In the genomic region with DNA sequence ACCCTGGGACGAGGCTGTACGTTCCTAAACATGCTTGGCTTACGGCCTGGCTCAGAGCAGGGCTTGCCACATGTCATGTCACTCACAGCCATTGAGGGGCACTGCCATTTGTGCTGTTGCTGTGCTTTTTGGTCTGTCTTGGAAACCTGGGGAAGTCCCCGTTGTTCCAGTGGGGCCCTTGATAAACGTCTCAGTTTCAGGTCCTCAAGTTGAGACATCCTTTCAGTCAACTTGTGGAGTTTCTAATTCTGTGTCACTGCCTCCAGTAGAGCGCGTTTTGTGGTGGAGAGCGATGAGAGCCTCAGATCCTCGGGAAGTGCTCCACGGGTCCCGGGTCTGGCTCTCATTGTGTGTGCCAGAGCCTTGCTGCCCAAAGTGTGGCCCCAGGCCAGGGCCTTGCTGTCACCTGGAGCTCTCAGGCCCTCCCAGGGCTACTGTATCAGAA, we compare ENCODE assay signal across 9 cellular contexts. TPM values are rescaled to one million over a fixed set of nuclear protein-coding genes. Genes with fewer than 3 reads are reported as not detected.
DNase-seq lines count a peak whose midpoint lies in the region; ATAC-seq lines count a peak whose summit lies in the region.
"Had no signal": no experiment of that assay in that cellular context is flagged by ENCODE, and none has a peak within 500 bp of the region (broad histone marks: within the 10 kb centered on the region; RNA-seq: fewer than 3 reads in every experiment).

No MANE protein-coding gene starts in this region.

- peaks cover 0 to 8% of the 10 kb centered on the region in 2 donors for H3K36me3 Mint-ChIP-seq in naive B cell

- in situ Hi-C loops in GM23248 (cut with MboI): no loop called here

- WGBS in GM23248 (ENCODE audit: low coverage in 1 of 2, low lambda C conversion rate in 2 of 2, missing lambda C conversion rate in 2 of 2), 2 experiments: 40 to 41% methylated on average over 11 of the region's 11 CpGs

- peaks cover 0 to 8% (median 3%) of the 10 kb centered on the region in 7 donors for H3K9me3 Mint-ChIP-seq in naive B cell

- H3K27me3 ChIP-seq in GM23248 (replicated peaks; ENCODE audit: insufficient read depth): no peaks in the 10 kb centered on the region

- H3K9me3 ChIP-seq in GM23248 (ENCODE audit: low read depth): no peaks in the 10 kb centered on the region

- no peak overlapping the region for H3K27ac ChIP-seq in GM23248
- H3K27ac ChIP-seq: epithelial cell of prostate had no signal

- peak; percentile 51 for DNase-seq in T follicular helper cell (ENCODE audit: low read depth)
- DNase-seq in naive B cell: peak; percentile 87
- no peak for DNase-seq in NCI-H774 (lab: John Stamatoyannopoulos, UW)
- no peak for DNase-seq in GM23248
- DNase-seq in NCI-H526 (lab: John Stamatoyannopoulos, UW): no peak
- DNase-seq in GDM1 (lab: John Stamatoyannopoulos, UW): no peak

- H3K9me2 ChIP-seq in GM23248 (ENCODE audit: insufficient read depth): no peaks in the 10 kb centered on the region

- no peaks in the 10 kb centered on the region for H3K79me2 ChIP-seq in GM23248 (ENCODE audit: insufficient read depth)

- peak; percentile 99 for ATAC-seq in GM18867 (IDR thresholded peaks at IDR 0.05; ENCODE audit: unreplicated experiment)
- ATAC-seq in HG02852 (IDR thresholded peaks at IDR 0.05; ENCODE audit: unreplicated experiment): peak; percentile 98
- ATAC-seq in naive B cell (ENCODE audit: low read depth in 2 of 2): peak; percentile 98

- no peak overlapping the region for H3K4me3 ChIP-seq in GM23248

- no peak overlapping the region for H3K4me2 ChIP-seq in GM23248 (ENCODE audit: unreplicated experiment)

- peak overlapping the region in 7 of 8 donors; percentile 21 to 86 (median 52) for H3K4me3 Mint-ChIP-seq in naive B cell

- H4K20me1 ChIP-seq in GM23248 (ENCODE audit: insufficient read depth): no peaks in the 10 kb centered on the region

- no peaks in the 10 kb centered on the region for H3F3A ChIP-seq in GM23248 (ENCODE audit: insufficient read depth)

- H3K4me1 Mint-ChIP-seq in naive B cell: peaks cover 22 to 55% (median 32%) of the 10 kb centered on the region in 3 donors

- no peaks in the 10 kb centered on the region for H3K27me3 Mint-ChIP-seq in naive B cell

- H3K9ac ChIP-seq in GM23248: no peak overlapping the region

- no peak overlapping the region for H2AFZ ChIP-seq in GM23248

- H3K36me3 ChIP-seq in GM23248 (ENCODE audit: low read depth): no peaks in the 10 kb centered on the region

- no peaks in the 10 kb centered on the region for H3K4me1 ChIP-seq in GM23248 (ENCODE audit: insufficient read depth)

- peak overlapping the region; percentile 92 to 99 (median 94) for H3K27ac Mint-ChIP-seq in naive B cell

RNA-seq across cellular contexts. Expression of a gene that starts 43.0 kb away (rescaled TPM):
- polyA plus RNA-seq in naive B cell (ENCODE audit: low read depth in 6 of 6) (100 to 1,000 TPM in 5 of 6 donors, 10 to 100 TPM in 1; 97.4 to 205 (median 126) TPM), GM23248 (2016; fragmentation: Nextera tagmentation; extraction: Ambion mirVana) (not detected in 2 replicates)
- total RNA-seq in GM23248 (2014; rRNA removed; shearing (Covaris generic)): not detected in 2 replicates

Comparison
In these comparisons a context has a peak if more than half of its experiments do, and no peak if none do; other contexts are left out.
1. DNase-seq: peak in T follicular helper cell (single experiment) and naive B cell (single experiment); none in NCI-H774 (single experiment), GM23248 (single experiment), NCI-H526 (0 of 2) and GDM1 (single experiment).
2. RNA of a gene that starts 43.0 kb away (polyA plus RNA-seq): 97.4 to 205 TPM in naive B cell; not detected in GM23248; every median in the first group is over 10 times any median in the second.
3. Peak in every context shown above with its lines, with median percentiles within 50 percentile points of each other: ATAC-seq.